Comparison of ENCODE assay signal across 28 cellular contexts in genomic region chr20:14310977-14311654, GRCh38. TPM values are rescaled to one million over a fixed set of nuclear protein-coding genes. Genes with fewer than 3 reads are reported as not detected.
"Had no signal": no experiment of that assay in that cellular context is flagged by ENCODE, and none has a peak within 500 bp of the region (broad histone marks: within the 10 kb centered on the region; RNA-seq: fewer than 3 reads in every experiment).

No MANE protein-coding gene starts in this region.

- H3K36me3 ChIP-seq: SJCRH30, WERI-Rb-1 had no signal

- H3K4me2 ChIP-seq: KMS-11 had no signal

- H3K9me3 ChIP-seq: SJCRH30 had no signal

- ATAC-seq: activated CD8-positive, alpha-beta memory T cell treated with anti-CD3 and anti-CD28 coated beads, Interleukin-2, amount 10 ng/mL, durations not matched to agents 7 days and 5 days; activated naive CD8-positive, alpha-beta T cell treated with anti-CD3 and anti-CD28 coated beads, Interleukin-2, amount 50 U/mL, for 24 hours had no signal

- DNase-seq: activated CD4-positive, alpha-beta memory T cell treated with anti-CD3 and anti-CD28 coated beads, Interleukin-2, amount 10 ng/mL, durations not matched to agents 7 days and 5 days; activated CD4-positive, alpha-beta T cell treated with anti-CD3 and anti-CD28 coated beads for 1 hour; activated CD4-positive, alpha-beta T cell treated with anti-CD3 and anti-CD28 coated beads for 48 hours; activated CD4-positive, CD25-positive, alpha-beta regulatory T cell; activated CD8-positive, alpha-beta memory T cell treated with anti-CD3 and anti-CD28 coated beads for 24 hours; activated CD8-positive, alpha-beta memory T cell treated with anti-CD3 and anti-CD28 coated beads, Interleukin-2, amount 10 ng/mL, durations not matched to agents 7 days and 5 days; activated CD8-positive, alpha-beta memory T cell treated with anti-CD3 and anti-CD28 coated beads, Interleukin-2, amount 50 U/mL, for 48 hours; activated effector memory CD4-positive, alpha-beta T cell treated with Interleukin-2 at 50 U/mL for 16 hours; activated naive CD4-positive, alpha-beta T cell treated with anti-CD3 and anti-CD28 coated beads, Interleukin-2, amount 10 ng/mL, durations not matched to agents 7 days and 5 days; activated naive CD8-positive, alpha-beta T cell treated with anti-CD3 and anti-CD28 coated beads, Interleukin-2, amount 50 U/mL, for 24 hours; activated T-cell treated with anti-CD3 and anti-CD28 coated beads, Interleukin-2, amount 50 U/mL, for 48 hours; anterior cingulate cortex; NCI-H1092 treated with DMSO at 0.1 percent for 48 hours; NCI-H1417; NCI-H187 treated with DMSO at 0.1 percent for 48 hours; NCI-H2081; NCI-H345; NCI-H526; NCI-H748 treated with DMSO at 0.1 percent for 48 hours; NK-92 treated with Interleukin-12 subunit alpha and Interleukin-12 subunit beta, amount 100 ng/mL, for 24 hours; SHP77; SJCRH30; T1000; WERI-Rb-1 had no signal

- H3K4me1 ChIP-seq: SJCRH30 had no signal

- H3K27me3 ChIP-seq: SJCRH30 had no signal

- H3K27ac ChIP-seq: KMS-11, SJCRH30, SK-N-MC, WERI-Rb-1 had no signal

- H3K4me3 ChIP-seq: SJCRH30, SK-N-MC had no signal

RNA-seq across cellular contexts. Expression of gene FLRT3, which starts 26.3 kb away (rescaled TPM):
- total RNA-seq: activated CD4-positive, alpha-beta memory T cell treated with anti-CD3 and anti-CD28 coated beads, Interleukin-2, amount 10 ng/mL, durations not matched to agents 7 days and 5 days; activated CD8-positive, alpha-beta memory T cell treated with anti-CD3 and anti-CD28 coated beads, Interleukin-2, amount 10 ng/mL, durations not matched to agents 7 days and 5 days; T-helper 1 cell treated with Interleukin-12 subunit alpha and Interleukin-12 subunit beta and Interleukin-4 antibody, amounts not matched to agents 30 ng/mL and 1 ng/mL, for 36 hours; T-helper 2 cell treated with Interferon-gamma antibody and Interleukin-4, amounts not matched to agents 100 ng/mL and 5 ng/mL, for 36 hours had no signal
